In the genomic region with DNA sequence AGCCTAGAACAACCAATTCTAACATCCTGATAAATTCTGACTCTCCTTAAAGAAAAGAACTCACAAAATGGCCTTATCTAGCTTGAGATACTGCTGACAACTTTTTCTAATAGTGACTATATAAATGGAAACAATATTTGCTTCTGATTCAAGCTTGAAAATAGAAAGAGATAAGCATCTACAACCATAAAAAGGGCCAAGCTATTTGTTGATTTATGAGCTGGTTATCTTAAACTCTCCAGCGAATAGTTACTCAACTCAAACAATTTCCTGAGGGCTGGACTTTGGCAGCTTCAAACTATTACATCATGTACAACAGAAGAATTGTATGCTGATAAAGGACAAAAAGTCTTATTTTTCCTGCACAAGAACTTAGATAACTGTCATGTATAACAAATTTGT, we compare ENCODE assay signal across 9 cellular contexts. TPM values are rescaled to one million over a fixed set of nuclear protein-coding genes. Genes with fewer than 3 reads are reported as not detected.
DNase-seq lines count a peak whose midpoint lies in the region; ATAC-seq and TF ChIP-seq lines count a peak whose summit lies in the region.
"Had no signal": no experiment of that assay in that cellular context is flagged by ENCODE, and none has a peak within 500 bp of the region (broad histone marks: within the 10 kb centered on the region; RNA-seq: fewer than 3 reads in every experiment).

No MANE protein-coding gene starts in this region.

- H3K27ac Mint-ChIP-seq in activated CD8-positive, alpha-beta T cell treated with anti-CD3 and anti-CD28 coated beads for 36 hours: no peak overlapping the region

- intact Hi-C loops in heart right ventricle (cut with DNase I): no loop called here
- intact Hi-C loops in activated CD8-positive, alpha-beta T cell treated with anti-CD3 and anti-CD28 coated beads for 36 hours (cut with micrococcal nuclease): no loop called here

- no peaks in the 10 kb centered on the region for H3K36me3 ChIP-seq in heart right ventricle

- CTCF ChIA-PET in activated CD8-positive, alpha-beta T cell treated with anti-CD3 and anti-CD28 coated beads for 36 hours (lab: Charles Lee): interaction anchor here (0.9 to 1.2 kb wide), 2 partner anchors 13 to 57 kb away, joined by 3 to 4 read pairs; no protein-coding TSS in a partner anchor

- POLR2A ChIA-PET in activated CD8-positive, alpha-beta T cell treated with anti-CD3 and anti-CD28 coated beads for 36 hours (lab: Charles Lee): no interaction called here

- H3K27me3 ChIP-seq in heart right ventricle: no peaks in the 10 kb centered on the region

- H3K4me1 ChIP-seq in heart right ventricle: peaks cover 0 to 58% (median 44%) of the 10 kb centered on the region in 9 donors

- no peaks in the 10 kb centered on the region for H3K36me3 Mint-ChIP-seq in activated CD8-positive, alpha-beta T cell treated with anti-CD3 and anti-CD28 coated beads for 36 hours (ENCODE audit: low read depth)

- DNase-seq in GM04504 (ENCODE audit: low read depth) (peak; percentile 67), heart right ventricle (peak in 1 of 2 donors; percentile 45), skeletal muscle cell (ENCODE audit: low read depth) (peak; percentile 63), HK-2 (ENCODE audit: unreplicated experiment) (no peak)
- DNase-seq in activated naive CD4-positive, alpha-beta T cell treated with anti-CD3 and anti-CD28 coated beads, Interleukin-2, amount 50 U/mL, for 16 hours: no peak
- DNase-seq in activated CD8-positive, alpha-beta T cell treated with anti-CD3 and anti-CD28 coated beads for 36 hours: no peak
- DNase-seq: activated CD4-positive, CD25-positive, alpha-beta regulatory T cell treated with anti-CD3 and anti-CD28 coated beads, Interleukin-2, amount 50 U/mL, for 72 hours had no signal

- peak in 6 of 8 donors; percentile 63 to 81 (median 77) for ATAC-seq in heart right ventricle
- ATAC-seq in GM19328 (IDR thresholded peaks at IDR 0.05; ENCODE audit: unreplicated experiment): no peak
- no peak for ATAC-seq in activated CD8-positive, alpha-beta T cell treated with anti-CD3 and anti-CD28 coated beads for 36 hours

- H3K4me1 Mint-ChIP-seq in activated CD8-positive, alpha-beta T cell treated with anti-CD3 and anti-CD28 coated beads for 36 hours (ENCODE audit: low read depth): peaks cover 6% of the 10 kb centered on the region

- H3K4me3 ChIP-seq in heart right ventricle (no peak overlapping the region), skeletal muscle cell (ENCODE audit: low read depth, low read length) (no peak overlapping the region)

- WGBS in heart right ventricle, 2 donors: 0 to 5% methylated on average over 1 of the region's 1 CpG

- no peak overlapping the region for H3K4me3 Mint-ChIP-seq in activated CD8-positive, alpha-beta T cell treated with anti-CD3 and anti-CD28 coated beads for 36 hours

- H3K27me3 Mint-ChIP-seq in activated CD8-positive, alpha-beta T cell treated with anti-CD3 and anti-CD28 coated beads for 36 hours: no peaks in the 10 kb centered on the region

- peaks cover 0 to 4% (median 0%) of the 10 kb centered on the region in 11 donors for H3K9me3 ChIP-seq in heart right ventricle

- TF ChIP-seq CTCF in VCaP (conservative IDR thresholded peaks at IDR 0.05): no peak
- no peak for TF ChIP-seq CTCF in heart right ventricle (IDR thresholded peaks at IDR 0.05)
- TF ChIP-seq CTCF in activated CD8-positive, alpha-beta T cell treated with anti-CD3 and anti-CD28 coated beads for 36 hours (IDR thresholded peaks at IDR 0.05): no peak

- peak overlapping the region; percentile 97 for H3K27ac ChIP-seq in VCaP
- peak overlapping the region; percentile 1 to 75 (median 54) for H3K27ac ChIP-seq in heart right ventricle

- peaks cover 1% of the 10 kb centered on the region for H3K9me3 Mint-ChIP-seq in activated CD8-positive, alpha-beta T cell treated with anti-CD3 and anti-CD28 coated beads for 36 hours

RNA-seq across cellular contexts. Expression of a gene that starts 4.6 kb away (rescaled TPM):
- total RNA-seq in heart right ventricle: 10 to 100 TPM; 14.5 to 34.5 (median 19.4) TPM
- polyA plus RNA-seq in heart right ventricle: 10 to 100 TPM in 1 of 2 donors, 1 to 10 TPM in 1; 7.9 to 16.3 TPM
- 1 to 10 TPM; 3.1 to 4.6 TPM for total RNA-seq in activated CD8-positive, alpha-beta T cell treated with anti-CD3 and anti-CD28 coated beads for 36 hours

RNA-seq across cellular contexts. Expression of a gene that starts 54.7 kb away (rescaled TPM):
- 1 to 10 TPM in 5 of 10 donors, under 1 TPM in 5; 0.41 to 3.4 (median 0.98) TPM for total RNA-seq in heart right ventricle
- polyA plus RNA-seq in heart right ventricle: under 1 TPM; 0.51 to 0.54 TPM
- total RNA-seq in activated CD8-positive, alpha-beta T cell treated with anti-CD3 and anti-CD28 coated beads for 36 hours: not detected

Comparison
In these comparisons a context has a peak if more than half of its experiments do, and no peak if none do; other contexts are left out.
1. DNase-seq: peak in GM04504 (single experiment) and skeletal muscle cell (single experiment); none in activated naive CD4-positive, alpha-beta T cell treated with anti-CD3 and anti-CD28 coated beads, Interleukin-2, amount 50 U/mL, for 16 hours (single experiment), HK-2 (single experiment) and activated CD8-positive, alpha-beta T cell treated with anti-CD3 and anti-CD28 coated beads for 36 hours (single experiment).
2. ATAC-seq: peak in heart right ventricle (6 of 8); none in GM19328 (single experiment) and activated CD8-positive, alpha-beta T cell treated with anti-CD3 and anti-CD28 coated beads for 36 hours (single experiment).